In the genomic region with DNA sequence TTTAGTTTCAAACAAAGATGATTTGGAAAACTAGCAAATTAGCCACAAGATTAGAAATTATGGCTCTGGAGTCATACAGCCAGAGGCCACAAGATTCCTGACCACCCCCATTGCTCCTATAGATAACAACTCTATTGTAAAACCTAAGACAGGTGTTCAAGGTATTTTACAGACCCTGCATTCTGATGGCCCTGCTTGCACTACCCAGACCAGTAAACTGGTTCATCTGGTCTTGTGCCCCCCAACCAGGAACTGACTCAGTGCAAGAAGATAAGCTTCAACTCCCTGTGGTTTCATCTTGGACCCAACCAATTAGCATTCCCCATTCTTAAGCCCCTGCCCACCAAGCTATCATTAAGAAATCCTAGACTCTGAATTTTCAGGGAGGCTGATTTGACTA, we compare ENCODE assay signal across 22 cellular contexts.
"Had no signal": no experiment of that assay in that cellular context is flagged by ENCODE, and none has a peak within 500 bp of the region (broad histone marks: within the 10 kb centered on the region; RNA-seq: fewer than 3 reads in every experiment).

No MANE protein-coding gene starts in this region.

- H3K9me3 ChIP-seq: colonic mucosa, gastrocnemius medialis had no signal

- H3K4me1 ChIP-seq: colonic mucosa, esophagus muscularis mucosa, esophagus squamous epithelium, foreskin keratinocyte, gastrocnemius medialis, gastroesophageal sphincter had no signal

- DNase-seq: colonic mucosa; cortex of kidney; dermis blood vessel endothelial cell; dorsolateral prefrontal cortex; effector CD4-positive, alpha-beta T cell; effector CD8-positive, alpha-beta T cell; effector memory CD4-positive, alpha-beta T cell; effector memory CD8-positive, alpha-beta T cell; endodermal cell; erythroblast; esophagus squamous epithelium; foreskin fibroblast; foreskin keratinocyte; foreskin melanocyte; gastrocnemius medialis; glutamatergic neuron; head of caudate nucleus had no signal

- H3K27me3 ChIP-seq: colonic mucosa, esophagus muscularis mucosa, esophagus squamous epithelium, foreskin keratinocyte, gastrocnemius medialis had no signal

- ATAC-seq: effector memory CD8-positive, alpha-beta T cell; esophagus mucosa; foreskin keratinocyte; gastrocnemius medialis; gastroesophageal sphincter had no signal

- H3K27ac ChIP-seq: colonic mucosa, coronary artery, dorsolateral prefrontal cortex, epithelial cell of prostate, esophagus muscularis mucosa, esophagus squamous epithelium, foreskin keratinocyte, gastrocnemius medialis, gastroesophageal sphincter had no signal

- H3K4me3 ChIP-seq: colonic mucosa, coronary artery, dorsolateral prefrontal cortex, esophagus muscularis mucosa, esophagus squamous epithelium, gastrocnemius medialis, gastroesophageal sphincter had no signal

- H3K36me3 ChIP-seq: colonic mucosa, esophagus muscularis mucosa, esophagus squamous epithelium, gastrocnemius medialis, gastroesophageal sphincter had no signal
